Comparison of ENCODE assay signal across 9 cellular contexts in the genomic region with DNA sequence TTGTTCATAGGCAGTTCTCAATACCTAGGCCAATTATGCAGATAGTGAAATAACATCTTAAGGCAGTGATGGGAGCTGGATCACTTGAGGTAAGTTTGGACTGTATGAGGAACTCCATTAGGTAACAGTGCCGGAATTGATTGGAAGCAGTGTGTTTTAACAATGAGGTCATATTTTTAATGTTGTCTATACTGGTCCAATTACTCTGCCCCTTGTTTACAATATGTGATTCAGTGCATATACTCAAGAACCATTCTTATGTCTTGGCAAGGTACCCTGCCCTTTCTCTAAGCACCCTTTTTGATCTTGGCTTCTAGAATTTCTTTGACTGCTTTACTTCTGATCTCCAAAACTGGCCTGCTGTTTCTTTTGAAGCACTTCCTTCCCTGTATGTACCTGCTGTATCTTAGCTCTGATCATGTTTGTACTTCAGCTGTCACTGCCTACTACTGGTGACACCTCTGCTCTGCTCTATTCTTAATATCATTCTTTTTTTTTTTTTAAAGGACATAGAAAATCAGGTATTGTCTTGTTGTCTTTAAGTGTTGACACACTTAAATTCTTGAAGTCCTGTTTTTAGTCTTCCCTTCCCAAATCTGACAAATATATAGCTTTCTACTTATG. TPM values are rescaled to one million over a fixed set of nuclear protein-coding genes. Genes with fewer than 3 reads are reported as not detected.
DNase-seq lines count a peak whose midpoint lies in the region; ATAC-seq and TF ChIP-seq lines count a peak whose summit lies in the region.
"Had no signal": no experiment of that assay in that cellular context is flagged by ENCODE, and none has a peak within 500 bp of the region (broad histone marks: within the 10 kb centered on the region; RNA-seq: fewer than 3 reads in every experiment).

No MANE protein-coding gene starts in this region.

- CTCF ChIA-PET in activated CD8-positive, alpha-beta T cell treated with anti-CD3 and anti-CD28 coated beads for 36 hours (lab: Charles Lee): interaction anchor here (0.7 to 2.4 kb wide), 10 partner anchors 8 to 531 kb away, joined by 3 to 19 read pairs (median 3); no protein-coding TSS in a partner anchor

- POLR2A ChIA-PET in activated CD8-positive, alpha-beta T cell treated with anti-CD3 and anti-CD28 coated beads for 36 hours (lab: Charles Lee): interaction anchor here (0.8 kb wide), 1 partner anchor 201 kb away, joined by 3 read pairs; no protein-coding TSS in a partner anchor
- POLR2A ChIA-PET in naive thymus-derived CD8-positive, alpha-beta T cell (lab: Charles Lee): interaction anchor here (0.9 to 3.0 kb wide), 4 partner anchors 8 to 361 kb away, joined by 3 to 24 read pairs (median 6); a partner anchor contains a TSS

- H3K9me3 Mint-ChIP-seq in activated CD8-positive, alpha-beta T cell treated with anti-CD3 and anti-CD28 coated beads for 36 hours: no peaks in the 10 kb centered on the region
- H3K9me3 Mint-ChIP-seq in naive thymus-derived CD8-positive, alpha-beta T cell: no peaks in the 10 kb centered on the region

- H3K4me1 Mint-ChIP-seq in activated CD8-positive, alpha-beta T cell treated with anti-CD3 and anti-CD28 coated beads for 36 hours (ENCODE audit: low read depth): peaks cover 38% of the 10 kb centered on the region
- H3K4me1 Mint-ChIP-seq in naive thymus-derived CD8-positive, alpha-beta T cell: peaks cover 26 to 46% (median 42%) of the 10 kb centered on the region in 4 donors

- WGBS in psoas muscle, 3 donors: 65 to 80% (median 77%) methylated on average over 1 of the region's 1 CpG

- ATAC-seq in activated CD8-positive, alpha-beta T cell treated with anti-CD3 and anti-CD28 coated beads for 36 hours: peak; percentile 38
- ATAC-seq in naive thymus-derived CD8-positive, alpha-beta T cell: peak; percentile 72 to 84
- no peak for ATAC-seq in psoas muscle

- peaks cover 19% of the 10 kb centered on the region for H3K4me1 ChIP-seq in psoas muscle

- intact Hi-C loops in activated CD8-positive, alpha-beta T cell treated with anti-CD3 and anti-CD28 coated beads for 36 hours (cut with micrococcal nuclease): no loop called here
- intact Hi-C loops in psoas muscle (cut with DNase I): loop anchor here (5.0 to 10.0 kb wide), 4 partner anchors 82 to 453 kb away; a partner anchor contains a TSS

- H3K27me3 Mint-ChIP-seq in activated CD8-positive, alpha-beta T cell treated with anti-CD3 and anti-CD28 coated beads for 36 hours: no peaks in the 10 kb centered on the region
- H3K27me3 Mint-ChIP-seq in naive thymus-derived CD8-positive, alpha-beta T cell: no peaks in the 10 kb centered on the region

- H3K27ac ChIP-seq in psoas muscle: no peak overlapping the region

- no peaks in the 10 kb centered on the region for H3K9me3 ChIP-seq in psoas muscle

- no peaks in the 10 kb centered on the region for H3K27me3 ChIP-seq in psoas muscle (ENCODE audit: insufficient read depth in 3 of 3, low read length in 2 of 3)

- peak overlapping the region; percentile 40 for H3K27ac Mint-ChIP-seq in activated CD8-positive, alpha-beta T cell treated with anti-CD3 and anti-CD28 coated beads for 36 hours
- H3K27ac Mint-ChIP-seq in naive thymus-derived CD8-positive, alpha-beta T cell: peak overlapping the region; percentile 66 to 93 (median 88)

- DNase-seq in DMS 273 treated with DMSO at 0.1 percent for 48 hours (lab: John Stamatoyannopoulos, UW) (peak; percentile 52), ACHN (no peak), psoas muscle (no peak), NCI-H2227 treated with DMSO at 0.1 percent for 48 hours (lab: John Stamatoyannopoulos, UW) (no peak)
- DNase-seq in activated CD8-positive, alpha-beta T cell treated with anti-CD3 and anti-CD28 coated beads for 36 hours: no peak
- DNase-seq in naive thymus-derived CD8-positive, alpha-beta T cell: peak in 3 of 10 donors; percentile 28 to 54 (median 47)
- DNase-seq: NCI-H1694 treated with DMSO at 0.1 percent for 48 hours had no signal

- in situ Hi-C loops in ACHN (cut with HindIII; ENCODE audit: low pct_ligation_motif_present, low pct_unique_long_range_greater_than_20kb, low sequenced_read_pairs): no loop called here

- no peak overlapping the region for H3K4me3 Mint-ChIP-seq in activated CD8-positive, alpha-beta T cell treated with anti-CD3 and anti-CD28 coated beads for 36 hours
- H3K4me3 Mint-ChIP-seq in naive thymus-derived CD8-positive, alpha-beta T cell: peak overlapping the region in 7 of 10 donors; percentile 1 to 54 (median 12)

- no peaks in the 10 kb centered on the region for H3K36me3 ChIP-seq in psoas muscle (ENCODE audit: insufficient read depth in 1 of 2, low read depth in 1 of 2)

- no peak overlapping the region for H3K4me3 ChIP-seq in GM12875 (ENCODE audit: low read depth, low read length)
- no peak overlapping the region for H3K4me3 ChIP-seq in psoas muscle
- H3K4me3 ChIP-seq: skin epidermis had no signal

- TF ChIP-seq CTCF in GM12875 (IDR thresholded peaks at IDR 0.05; ENCODE audit: borderline replicate concordance, insufficient read depth, low read depth, low read length) (peak; percentile 13; the same call in 1 of the 2 replicates), psoas muscle (IDR thresholded peaks at IDR 0.05) (no peak)
- TF ChIP-seq CTCF in activated CD8-positive, alpha-beta T cell treated with anti-CD3 and anti-CD28 coated beads for 36 hours (IDR thresholded peaks at IDR 0.05): no peak

- H3K36me3 Mint-ChIP-seq in activated CD8-positive, alpha-beta T cell treated with anti-CD3 and anti-CD28 coated beads for 36 hours (ENCODE audit: low read depth): no peaks in the 10 kb centered on the region
- peaks cover 0 to 3% (median 0%) of the 10 kb centered on the region in 3 donors for H3K36me3 Mint-ChIP-seq in naive thymus-derived CD8-positive, alpha-beta T cell

RNA-seq across cellular contexts. Expression of a gene that starts 46.2 kb away (rescaled TPM):
- 100 to 1,000 TPM; 188 to 203 TPM for total RNA-seq in activated CD8-positive, alpha-beta T cell treated with anti-CD3 and anti-CD28 coated beads for 36 hours
- 10 to 100 TPM; 29.7 to 35.9 TPM for total RNA-seq in naive thymus-derived CD8-positive, alpha-beta T cell
- 10 to 100 TPM; 78.6 to 97.5 (median 89.5) TPM for polyA plus RNA-seq in naive thymus-derived CD8-positive, alpha-beta T cell
- total RNA-seq in psoas muscle: 10 to 100 TPM; 13.1 to 18.9 (median 14.5) TPM
- polyA plus RNA-seq in psoas muscle: 10 to 100 TPM; 10.8 to 24.8 (median 13.3) TPM

Comparison
In these comparisons a context has a peak if more than half of its experiments do, and no peak if none do; other contexts are left out.
1. ATAC-seq: peak in activated CD8-positive, alpha-beta T cell treated with anti-CD3 and anti-CD28 coated beads for 36 hours (single experiment) and naive thymus-derived CD8-positive, alpha-beta T cell (2 of 2); none in psoas muscle (0 of 4).
2. RNA of a gene that starts 46.2 kb away (total RNA-seq): 188 to 203 TPM in activated CD8-positive, alpha-beta T cell treated with anti-CD3 and anti-CD28 coated beads for 36 hours; 29.7 to 35.9 TPM in naive thymus-derived CD8-positive, alpha-beta T cell and 13.1 to 18.9 TPM in psoas muscle; every median in the first group is over 4 times any median in the second.